In the genomic region with DNA sequence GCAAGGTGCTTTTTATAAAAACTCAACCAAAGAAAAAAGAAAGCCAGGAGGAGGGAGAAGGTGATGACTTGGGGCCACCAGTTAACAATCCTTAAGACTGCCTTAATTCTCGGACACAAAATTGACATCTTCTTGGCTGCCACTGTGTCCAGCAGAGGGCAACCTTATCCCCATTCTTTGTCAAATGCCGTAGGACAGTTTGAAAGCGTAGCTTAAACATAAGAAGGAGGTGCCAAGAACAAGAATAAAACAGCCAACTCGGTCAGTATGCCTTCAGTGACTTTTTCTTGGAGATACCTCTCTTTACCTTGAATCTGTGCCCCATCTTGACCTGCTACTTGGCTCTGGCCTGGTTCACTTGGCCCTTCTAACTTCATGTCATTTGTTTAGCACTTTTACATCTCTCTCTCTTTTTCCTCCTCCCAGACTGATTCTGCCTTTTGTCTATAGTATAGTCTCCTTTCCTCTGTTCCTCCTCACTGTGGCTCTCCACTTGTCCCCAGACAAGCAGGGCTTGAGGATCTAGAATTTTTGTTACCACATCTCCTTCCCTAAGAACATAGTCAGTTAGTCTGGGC, we compare ENCODE assay signal across 8 cellular contexts.
A peak's percentile ranks its signal among the peaks of the same experiment; 100 is the strongest.
DNase-seq lines count a peak whose midpoint lies in the region; FAIRE-seq and TF ChIP-seq lines count a peak whose summit lies in the region.

No MANE protein-coding gene starts in this region.

- BruUV-seq in MCF 10A (replicated peaks; lab: Mats Ljungman, UMichigan): no TSS peak

- WGBS in sigmoid colon, 2 donors: 2 to 14% methylated on average over 4 of the region's 4 CpGs

- H3K9me3 ChIP-seq in breast epithelium (no peaks in the 10 kb centered on the region), kidney (ENCODE audit: control insufficient read depth in 1 of 2, low read length in 2 of 2) (no peaks in the 10 kb centered on the region), sigmoid colon (no peaks in the 10 kb centered on the region)

- in situ Hi-C loops in KBM-7 (cut with MboI; ENCODE audit: low pct_unique_long_range_greater_than_20kb, low sequenced_read_pairs) (no loop called here), brain microvascular endothelial cell (cut with HindIII; ENCODE audit: low pct_ligation_motif_present, low sequenced_read_pairs) (no loop called here)

- H3K27me3 ChIP-seq in breast epithelium (peaks cover 0 to 5% of the 10 kb centered on the region in 2 donors), brain microvascular endothelial cell (replicated peaks) (peaks cover 22% of the 10 kb centered on the region), sigmoid colon (peaks cover 0 to 28% (median 5%) of the 10 kb centered on the region in 3 donors)

- TF ChIP-seq CTCF in MCF 10A (IDR thresholded peaks at IDR 0.05; ENCODE audit: unreplicated experiment) (peak; percentile 76), breast epithelium (IDR thresholded peaks at IDR 0.05) (peak in 1 of 3 donors; percentile 52), brain microvascular endothelial cell (IDR thresholded peaks at IDR 0.05; ENCODE audit: low read depth, low read length, missing control alignments) (peak; percentile 89), kidney (IDR thresholded peaks at IDR 0.05; ENCODE audit: borderline replicate concordance, extremely low read depth, insufficient read depth) (peak; percentile 78), sigmoid colon (IDR thresholded peaks at IDR 0.05) (peak in 1 of 4 experiments; percentile 30)

- H3K27ac Mint-ChIP-seq in MCF 10A (ENCODE audit: low read depth, unreplicated experiment): no peak overlapping the region

- peaks cover 7% of the 10 kb centered on the region for H3K4me1 Mint-ChIP-seq in MCF 10A (ENCODE audit: insufficient read depth, unreplicated experiment)

- DNase-seq in MCF 10A (ENCODE audit: unreplicated experiment) (peak; percentile 77), breast epithelium (ENCODE audit: low spot score in 2 of 2) (no peak), KBM-7 (peak; percentile 58), T-helper 1 cell (peak in 4 of 5 donors; percentile 9 to 80 (median 25)), brain microvascular endothelial cell (peak; percentile 63), kidney (no peak), sigmoid colon (no peak)
- peak; percentile 1 for DNase-seq in stimulated activated CD8-positive, alpha-beta memory T cell treated with anti-CD3 and anti-CD28 coated beads, Interleukin-12 subunit alpha, Interleukin-12 subunit beta, amount 100 ng/mL, for 4 hours (ENCODE audit: low read depth)

- peak; percentile 3 for FAIRE-seq in kidney (lab: Jason Lieb, UNC)

- intact Hi-C loops in MCF 10A (cut with micrococcal nuclease) (loop anchor here (2.0 to 5.0 kb wide), 4 partner anchors 39 to 456 kb away; a partner anchor contains a TSS), breast epithelium (cut with DNase I; ENCODE audit: low total_unique reads) (no loop called here), kidney (cut with DNase I) (no loop called here), sigmoid colon (cut with DNase I) (no loop called here)

- TF ChIP-seq EP300 in sigmoid colon (IDR thresholded peaks at IDR 0.05): no peak

- H3K4me3 ChIP-seq in breast epithelium (no peak overlapping the region), brain microvascular endothelial cell (ENCODE audit: low read depth, low read length) (no peak overlapping the region), kidney (ENCODE audit: low read length in 2 of 2) (no peak overlapping the region), sigmoid colon (no peak overlapping the region)

- H3K4me3 Mint-ChIP-seq in MCF 10A (ENCODE audit: unreplicated experiment): no peak overlapping the region

- no peaks in the 10 kb centered on the region for H3K9me3 Mint-ChIP-seq in MCF 10A (ENCODE audit: unreplicated experiment)

- TF ChIP-seq POLR2A in breast epithelium (IDR thresholded peaks at IDR 0.05) (no peak), sigmoid colon (IDR thresholded peaks at IDR 0.05) (no peak)

- H3K36me3 ChIP-seq in breast epithelium (no peaks in the 10 kb centered on the region), brain microvascular endothelial cell (replicated peaks) (no peaks in the 10 kb centered on the region), kidney (ENCODE audit: control insufficient read depth in 1 of 2, insufficient read depth in 2 of 2, low read length in 2 of 2) (no peaks in the 10 kb centered on the region), sigmoid colon (no peaks in the 10 kb centered on the region)

- H3K36me3 Mint-ChIP-seq in MCF 10A (ENCODE audit: insufficient read depth, unreplicated experiment): no peaks in the 10 kb centered on the region

- no peak overlapping the region for H3K27ac ChIP-seq in breast epithelium
- no peak overlapping the region for H3K27ac ChIP-seq in brain microvascular endothelial cell
- no peak overlapping the region for H3K27ac ChIP-seq in kidney (ENCODE audit: low read depth in 2 of 2, low read length in 2 of 2)
- H3K27ac ChIP-seq in sigmoid colon: no peak overlapping the region

- H3K9ac ChIP-seq in kidney (ENCODE audit: low read length in 2 of 2): no peak overlapping the region

- H3K4me1 ChIP-seq in breast epithelium (no peaks in the 10 kb centered on the region), kidney (ENCODE audit: control insufficient read depth in 1 of 2, insufficient read depth in 1 of 2, low read depth in 1 of 2, low read length in 2 of 2) (no peaks in the 10 kb centered on the region), sigmoid colon (no peaks in the 10 kb centered on the region)

- CTCF ChIA-PET in MCF 10A (lab: Yijun Ruan, JAX): interaction anchor here (0.5 to 8.4 kb wide), 32 partner anchors 9 to 951 kb away, joined by 3 to 99 read pairs (median 4); a partner anchor contains a TSS

- H3K27me3 Mint-ChIP-seq in MCF 10A (ENCODE audit: insufficient read depth, unreplicated experiment): peaks cover 59% of the 10 kb centered on the region

- POLR2A ChIA-PET in MCF 10A (lab: Yijun Ruan, JAX): interaction anchor here (0.7 to 1.5 kb wide), 5 partner anchors 9 to 512 kb away, joined by 3 to 4 read pairs (median 3); no protein-coding TSS in a partner anchor

Comparison
In these comparisons a context has a peak if more than half of its experiments do, and no peak if none do; other contexts are left out.
1. DNase-seq: peak in MCF 10A (single experiment), KBM-7 (single experiment), T-helper 1 cell (4 of 5), brain microvascular endothelial cell (single experiment) and stimulated activated CD8-positive, alpha-beta memory T cell treated with anti-CD3 and anti-CD28 coated beads, Interleukin-12 subunit alpha, Interleukin-12 subunit beta, amount 100 ng/mL, for 4 hours (single experiment); none in breast epithelium (0 of 2), kidney (single experiment) and sigmoid colon (single experiment).